Comparison of ENCODE assay signal across 1 cellular context in genomic region chr1:223844962-223845809, GRCh38.
TF ChIP-seq lines count a peak whose summit lies in the region.

No MANE protein-coding gene starts in this region.

TF ChIP-seq in HepG2, 621 proteins besides CTCF, POLR2A, EP300 and RAD21 (continued from another document):
- TF ChIP-seq ZBTB33 (CRISPR knock-in tag; IDR thresholded peaks at IDR 0.05): no peak
- TF ChIP-seq ATF7 (IDR thresholded peaks at IDR 0.05): no peak
- TF ChIP-seq ATF7 (CRISPR knock-in tag; IDR thresholded peaks at IDR 0.05): no peak
- TF ChIP-seq ZFP36 (IDR thresholded peaks at IDR 0.05; ENCODE audit: borderline replicate concordance, low read depth, low read length, partially characterized antibody): no peak
- TF ChIP-seq HOXA7 (CRISPR knock-in tag; IDR thresholded peaks at IDR 0.05): no peak
- TF ChIP-seq ZNF335 (CRISPR knock-in tag; IDR thresholded peaks at IDR 0.05): no peak
- no peak for TF ChIP-seq ZSCAN5A (CRISPR knock-in tag; IDR thresholded peaks at IDR 0.05; ENCODE audit: borderline replicate concordance)
- TF ChIP-seq ZNF180 (CRISPR knock-in tag; IDR thresholded peaks at IDR 0.05; ENCODE audit: borderline replicate concordance, low read depth): no peak
- no peak; a peak in 1 of 4 replicates for TF ChIP-seq KLF16 (CRISPR knock-in tag; IDR thresholded peaks at IDR 0.05)
- TF ChIP-seq ZNF451 (CRISPR knock-in tag; IDR thresholded peaks at IDR 0.05): no peak
- peak; percentile 42; the same call in 1 of the 2 replicates for TF ChIP-seq SRY (CRISPR knock-in tag; IDR thresholded peaks at IDR 0.05)
- peak; percentile 52; the same call in 1 of the 2 replicates for TF ChIP-seq ZNF138 (CRISPR knock-in tag; IDR thresholded peaks at IDR 0.05; ENCODE audit: low read depth)
- no peak for TF ChIP-seq ZKSCAN8 (CRISPR knock-in tag; IDR thresholded peaks at IDR 0.05; ENCODE audit: borderline replicate concordance)
- TF ChIP-seq SAFB2 (CRISPR knock-in tag; IDR thresholded peaks at IDR 0.05; ENCODE audit: borderline replicate concordance, low read depth): 0 out of 2 replicates have a peak, but pooled peaks have one; percentile 8
- 0 out of 2 replicates have a peak, but pooled peaks have one; percentile 76 for TF ChIP-seq IRX3 (CRISPR knock-in tag; IDR thresholded peaks at IDR 0.05; ENCODE audit: borderline replicate concordance, low read depth)
- no peak for TF ChIP-seq ZNF747 (CRISPR knock-in tag; IDR thresholded peaks at IDR 0.05; ENCODE audit: borderline replicate concordance)
- TF ChIP-seq, protein P1, sequence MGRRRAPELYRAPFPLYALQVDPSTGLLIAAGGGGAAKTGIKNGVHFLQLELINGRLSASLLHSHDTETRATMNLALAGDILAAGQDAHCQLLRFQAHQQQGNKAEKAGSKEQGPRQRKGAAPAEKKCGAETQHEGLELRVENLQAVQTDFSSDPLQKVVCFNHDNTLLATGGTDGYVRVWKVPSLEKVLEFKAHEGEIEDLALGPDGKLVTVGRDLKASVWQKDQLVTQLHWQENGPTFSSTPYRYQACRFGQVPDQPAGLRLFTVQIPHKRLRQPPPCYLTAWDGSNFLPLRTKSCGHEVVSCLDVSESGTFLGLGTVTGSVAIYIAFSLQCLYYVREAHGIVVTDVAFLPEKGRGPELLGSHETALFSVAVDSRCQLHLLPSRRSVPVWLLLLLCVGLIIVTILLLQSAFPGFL (CRISPR knock-in tag; IDR thresholded peaks at IDR 0.05): no peak
- TF ChIP-seq MEIS1 (CRISPR knock-in tag; IDR thresholded peaks at IDR 0.05; ENCODE audit: borderline replicate concordance): no peak
- TF ChIP-seq ZNF615 (CRISPR knock-in tag; IDR thresholded peaks at IDR 0.05; ENCODE audit: borderline replicate concordance): no peak
- no peak; the same call in 1 of the 2 replicates for TF ChIP-seq SOX5 (CRISPR knock-in tag; IDR thresholded peaks at IDR 0.05; ENCODE audit: borderline replicate concordance)
- no peak for TF ChIP-seq ELK4 (CRISPR knock-in tag; IDR thresholded peaks at IDR 0.05; ENCODE audit: borderline replicate concordance)
- TF ChIP-seq REL (CRISPR knock-in tag; conservative IDR thresholded peaks at IDR 0.05): no peak
- TF ChIP-seq YY1 (IDR thresholded peaks at IDR 0.05; ENCODE audit: insufficient read depth, insufficient replicate concordance, low read depth, low read length): peak; percentile 48
- no peak for TF ChIP-seq ZNF33A (CRISPR knock-in tag; IDR thresholded peaks at IDR 0.05; ENCODE audit: borderline replicate concordance)
- TF ChIP-seq CBX1 (IDR thresholded peaks at IDR 0.05; ENCODE audit: low read depth): no peak
- no peak for TF ChIP-seq SRF (IDR thresholded peaks at IDR 0.05; ENCODE audit: low read depth, low read length)
- no peak for TF ChIP-seq BRF2 (CRISPR knock-in tag; IDR thresholded peaks at IDR 0.05)
- no peak for TF ChIP-seq TBX3 (IDR thresholded peaks at IDR 0.05; ENCODE audit: borderline replicate concordance)
- TF ChIP-seq AKAP8 (CRISPR knock-in tag; IDR thresholded peaks at IDR 0.05): no peak; the same call in 1 of the 2 replicates
- no peak for TF ChIP-seq ZC3H13 (CRISPR knock-in tag; IDR thresholded peaks at IDR 0.05)
